Comparison of ENCODE assay signal across 16 cellular contexts in the genomic region with DNA sequence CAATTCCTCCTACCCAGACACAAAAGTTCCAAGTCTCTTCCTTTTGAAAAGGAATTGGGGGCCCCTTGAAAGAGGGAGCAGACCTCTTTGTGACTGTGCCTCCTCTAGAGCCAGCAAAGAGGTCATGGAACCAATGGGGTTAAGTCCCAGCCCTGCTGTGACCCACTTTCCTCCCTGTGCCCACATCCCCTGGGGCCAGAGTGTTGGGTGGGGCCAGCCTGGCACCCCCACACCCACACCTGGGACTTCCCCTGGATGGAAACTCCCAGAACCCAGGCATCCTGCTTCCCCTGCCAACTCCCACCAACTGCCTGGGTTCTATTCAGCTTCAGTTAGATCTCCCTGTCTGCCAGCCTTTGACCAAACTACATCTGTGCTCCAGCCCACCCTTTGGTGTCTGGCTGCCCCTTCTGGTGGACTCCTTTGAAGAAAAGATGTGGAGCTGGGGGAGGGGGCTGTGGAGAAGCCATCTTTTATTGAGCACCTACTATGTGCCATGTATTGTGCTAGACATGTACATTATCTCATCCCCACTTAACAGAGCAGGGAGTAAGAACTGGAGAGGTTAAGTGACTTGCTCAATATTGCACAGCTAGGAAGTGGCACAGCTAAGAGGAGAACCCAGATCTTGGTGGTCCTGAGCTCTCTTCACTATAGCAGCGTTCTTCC. TPM values are rescaled to one million over a fixed set of nuclear protein-coding genes. Genes with fewer than 3 reads are reported as not detected.
DNase-seq lines count a peak whose midpoint lies in the region; ATAC-seq and TF ChIP-seq lines count a peak whose summit lies in the region.
"Had no signal": no experiment of that assay in that cellular context is flagged by ENCODE, and none has a peak within 500 bp of the region (broad histone marks: within the 10 kb centered on the region; RNA-seq: fewer than 3 reads in every experiment).

No MANE protein-coding gene starts in this region.

- H3K4me2 ChIP-seq in PC-3 (ENCODE audit: low read length), result no peak overlapping the region

- H3K4me1 ChIP-seq in PC-3 (ENCODE audit: insufficient read depth, low read length), result peaks cover 18% of the 10 kb centered on the region

- CTCF ChIA-PET in activated naive CD4-positive, alpha-beta T cell treated with anti-CD3 and anti-CD28 coated beads, Interleukin-2, amount 10 ng/mL, durations not matched to agents 7 days and 5 days (lab: Charles Lee), result interaction anchor here (1.0 to 1.9 kb wide), 6 partner anchors 15 to 77 kb away, joined by 3 to 8 read pairs (median 6); partner anchors contain the start of gene ESPL1
- CTCF ChIA-PET in activated CD4-positive, alpha-beta memory T cell treated with anti-CD3 and anti-CD28 coated beads for 36 hours (lab: Charles Lee), result interaction anchor here (0.6 to 5.0 kb wide), 5 partner anchors 15 to 38 kb away, joined by 3 to 30 read pairs (median 3); partner anchors contain the start of gene ITGB7
- CTCF ChIA-PET in PC-3 (lab: Charles Lee), result no interaction called here

- no peaks in the 10 kb centered on the region for H3K9me3 ChIP-seq in PC-3 (ENCODE audit: low read length)
- H3K9me3 ChIP-seq: transverse colon had no signal

- DNase-seq in activated naive CD4-positive, alpha-beta T cell treated with anti-CD3 and anti-CD28 coated beads, Interleukin-2, amount 50 U/mL, for 72 hours (ENCODE audit: low spot score in 2 of 2), result no peak
- no peak for DNase-seq in activated naive CD4-positive, alpha-beta T cell treated with anti-CD3 and anti-CD28 coated beads, Interleukin-2, amount 10 ng/mL, durations not matched to agents 7 days and 5 days
- DNase-seq in activated CD4-positive, alpha-beta memory T cell treated with anti-CD3 and anti-CD28 coated beads for 36 hours, result peak; percentile 75
- DNase-seq in central memory CD4-positive, alpha-beta T cell, result peak; percentile 84
- peak; percentile 29 for DNase-seq in stimulated activated naive B cell treated with anti-CD40 and anti-IgM and Interleukin-4, amounts not matched to agents 10 μg/mL and 1 μg/mL and 100 μg/mL, for 72 hours
- DNase-seq in GM19238 (ENCODE audit: insufficient read length, low spot score) (no peak), PC-3 (no peak)
- DNase-seq: DND-41, NCI-H1105, transverse colon had no signal

- no peaks in the 10 kb centered on the region for H3K27me3 ChIP-seq in PC-3 (ENCODE audit: low read length)
- H3K27me3 ChIP-seq: transverse colon had no signal

- intact Hi-C loops in activated CD4-positive, alpha-beta memory T cell treated with anti-CD3 and anti-CD28 coated beads for 36 hours (cut with micrococcal nuclease), result loop anchor here (1.0 to 2.0 kb wide), 2 partner anchors 14 to 16 kb away; no protein-coding TSS in a partner anchor
- intact Hi-C loops in PC-3 (cut with micrococcal nuclease), result no loop called here

- H2AFZ ChIP-seq in PC-3 (ENCODE audit: low read length), result no peak overlapping the region

- no peaks in the 10 kb centered on the region for H3K9me2 ChIP-seq in PC-3 (replicated peaks; ENCODE audit: low read length)

- H3K79me2 ChIP-seq in PC-3 (ENCODE audit: low read length), result peaks cover 2% of the 10 kb centered on the region

- H3K36me3 Mint-ChIP-seq in activated naive CD4-positive, alpha-beta T cell treated with anti-CD3 and anti-CD28 coated beads, Interleukin-2, amount 50 U/mL, for 72 hours, result no peaks in the 10 kb centered on the region
- H3K36me3 Mint-ChIP-seq in activated naive CD4-positive, alpha-beta T cell treated with anti-CD3 and anti-CD28 coated beads, Interleukin-2, amount 10 ng/mL, durations not matched to agents 7 days and 5 days, result no peaks in the 10 kb centered on the region
- no peaks in the 10 kb centered on the region for H3K36me3 Mint-ChIP-seq in activated CD4-positive, alpha-beta memory T cell treated with anti-CD3 and anti-CD28 coated beads for 36 hours
- no peaks in the 10 kb centered on the region for H3K36me3 Mint-ChIP-seq in stimulated activated naive B cell treated with anti-CD40 and anti-IgM and Interleukin-4, amounts not matched to agents 10 μg/mL and 1 μg/mL and 100 μg/mL, for 72 hours
- H3K36me3 Mint-ChIP-seq: brain had no signal

- H3K27me3 Mint-ChIP-seq in activated naive CD4-positive, alpha-beta T cell treated with anti-CD3 and anti-CD28 coated beads, Interleukin-2, amount 10 ng/mL, durations not matched to agents 7 days and 5 days, result peaks cover 60% of the 10 kb centered on the region
- H3K27me3 Mint-ChIP-seq in activated CD4-positive, alpha-beta memory T cell treated with anti-CD3 and anti-CD28 coated beads for 36 hours, result no peaks in the 10 kb centered on the region
- peaks cover 0 to 7% of the 10 kb centered on the region in 2 donors for H3K27me3 Mint-ChIP-seq in stimulated activated naive B cell treated with anti-CD40 and anti-IgM and Interleukin-4, amounts not matched to agents 10 μg/mL and 1 μg/mL and 100 μg/mL, for 72 hours

- no TSS peak for BruUV-seq in PC-3 (replicated peaks; lab: Mats Ljungman, UMichigan)

- peak overlapping the region; percentile 53 to 77 for H3K27ac Mint-ChIP-seq in activated naive CD4-positive, alpha-beta T cell treated with anti-CD3 and anti-CD28 coated beads, Interleukin-2, amount 50 U/mL, for 72 hours
- no peak overlapping the region for H3K27ac Mint-ChIP-seq in activated naive CD4-positive, alpha-beta T cell treated with anti-CD3 and anti-CD28 coated beads, Interleukin-2, amount 10 ng/mL, durations not matched to agents 7 days and 5 days
- peak overlapping the region; percentile 63 for H3K27ac Mint-ChIP-seq in activated CD4-positive, alpha-beta memory T cell treated with anti-CD3 and anti-CD28 coated beads for 36 hours
- peak overlapping the region; percentile 84 for H3K27ac Mint-ChIP-seq in stimulated activated naive B cell treated with anti-CD40 and anti-IgM and Interleukin-4, amounts not matched to agents 10 μg/mL and 1 μg/mL and 100 μg/mL, for 72 hours

- no peak overlapping the region for H3K4me3 Mint-ChIP-seq in activated naive CD4-positive, alpha-beta T cell treated with anti-CD3 and anti-CD28 coated beads, Interleukin-2, amount 10 ng/mL, durations not matched to agents 7 days and 5 days
- H3K4me3 Mint-ChIP-seq in activated CD4-positive, alpha-beta memory T cell treated with anti-CD3 and anti-CD28 coated beads for 36 hours, result peak overlapping the region; percentile 23
- H3K4me3 Mint-ChIP-seq in stimulated activated naive B cell treated with anti-CD40 and anti-IgM and Interleukin-4, amounts not matched to agents 10 μg/mL and 1 μg/mL and 100 μg/mL, for 72 hours, result peak overlapping the region; percentile 1 to 23
- H3K4me3 Mint-ChIP-seq: brain had no signal

- peak in 1 of 2 donors; percentile 11 for ATAC-seq in activated naive CD4-positive, alpha-beta T cell treated with anti-CD3 and anti-CD28 coated beads, Interleukin-2, amount 50 U/mL, for 72 hours
- peak; percentile 17 to 18 for ATAC-seq in stimulated activated naive B cell treated with anti-CD40 and anti-IgM and Interleukin-4, amounts not matched to agents 10 μg/mL and 1 μg/mL and 100 μg/mL, for 72 hours (replicated peaks)
- ATAC-seq in GM18870 (IDR thresholded peaks at IDR 0.05; ENCODE audit: unreplicated experiment) (no peak), PC-3 (no peak)

- no peaks in the 10 kb centered on the region for H3K9me3 Mint-ChIP-seq in activated naive CD4-positive, alpha-beta T cell treated with anti-CD3 and anti-CD28 coated beads, Interleukin-2, amount 50 U/mL, for 72 hours
- H3K9me3 Mint-ChIP-seq in activated naive CD4-positive, alpha-beta T cell treated with anti-CD3 and anti-CD28 coated beads, Interleukin-2, amount 10 ng/mL, durations not matched to agents 7 days and 5 days, result no peaks in the 10 kb centered on the region
- H3K9me3 Mint-ChIP-seq in activated CD4-positive, alpha-beta memory T cell treated with anti-CD3 and anti-CD28 coated beads for 36 hours, result no peaks in the 10 kb centered on the region
- no peaks in the 10 kb centered on the region for H3K9me3 Mint-ChIP-seq in stimulated activated naive B cell treated with anti-CD40 and anti-IgM and Interleukin-4, amounts not matched to agents 10 μg/mL and 1 μg/mL and 100 μg/mL, for 72 hours

- POLR2A ChIA-PET in activated CD4-positive, alpha-beta memory T cell treated with anti-CD3 and anti-CD28 coated beads for 36 hours (lab: Charles Lee), result interaction anchor here (0.9 to 2.9 kb wide), 5 partner anchors 13 to 157 kb away, joined by 3 to 18 read pairs (median 4); partner anchors contain the start of gene SPRYD3
- POLR2A ChIA-PET in PC-3 (lab: Charles Lee; ENCODE audit: unreplicated experiment), result no interaction called here

- H4K20me1 ChIP-seq in PC-3 (ENCODE audit: low read length), result no peaks in the 10 kb centered on the region

- peaks cover 3% of the 10 kb centered on the region for H3F3A ChIP-seq in PC-3 (ENCODE audit: low read length, unreplicated experiment)

- no peak overlapping the region for H3K27ac ChIP-seq in PC-3 (ENCODE audit: low read length)
- H3K27ac ChIP-seq: transverse colon had no signal

- H3K4me3 ChIP-seq in PC-3 (ENCODE audit: low read length), result no peak overlapping the region
- H3K4me3 ChIP-seq: transverse colon had no signal

- no peak for TF ChIP-seq CTCF in PC-3 (conservative IDR thresholded peaks at IDR 0.05; ENCODE audit: low read depth, low read length)

- H3K36me3 ChIP-seq in PC-3 (ENCODE audit: low read depth, low read length), result no peaks in the 10 kb centered on the region
- H3K36me3 ChIP-seq: transverse colon had no signal

- H3K4me1 Mint-ChIP-seq in activated naive CD4-positive, alpha-beta T cell treated with anti-CD3 and anti-CD28 coated beads, Interleukin-2, amount 10 ng/mL, durations not matched to agents 7 days and 5 days, result peaks cover 49% of the 10 kb centered on the region
- H3K4me1 Mint-ChIP-seq in activated CD4-positive, alpha-beta memory T cell treated with anti-CD3 and anti-CD28 coated beads for 36 hours (ENCODE audit: low read depth), result peaks cover 48% of the 10 kb centered on the region
- peaks cover 35 to 56% of the 10 kb centered on the region in 2 donors for H3K4me1 Mint-ChIP-seq in stimulated activated naive B cell treated with anti-CD40 and anti-IgM and Interleukin-4, amounts not matched to agents 10 μg/mL and 1 μg/mL and 100 μg/mL, for 72 hours

- H3K9ac ChIP-seq in PC-3 (ENCODE audit: low read length), result no peak overlapping the region

RNA-seq across cellular contexts. Expression of gene RARG, which starts 4.6 kb away (rescaled TPM):
- 10 to 100 TPM; 15.5 to 23.5 TPM for total RNA-seq in activated naive CD4-positive, alpha-beta T cell treated with anti-CD3 and anti-CD28 coated beads, Interleukin-2, amount 50 U/mL, for 72 hours
- total RNA-seq in activated CD4-positive, alpha-beta memory T cell treated with anti-CD3 and anti-CD28 coated beads for 36 hours, result 10 to 100 TPM; 21.8 to 25.2 TPM
- total RNA-seq in PC-3 (2014; rRNA removed), result 62.0 and 73.5 TPM in 2 replicates

RNA-seq across cellular contexts. Expression of gene ITGB7, which starts 29.5 kb away (rescaled TPM):
- 10 to 100 TPM; 71.4 to 76.3 TPM for total RNA-seq in activated naive CD4-positive, alpha-beta T cell treated with anti-CD3 and anti-CD28 coated beads, Interleukin-2, amount 50 U/mL, for 72 hours
- 100 to 1,000 TPM; 168 to 169 TPM for total RNA-seq in activated CD4-positive, alpha-beta memory T cell treated with anti-CD3 and anti-CD28 coated beads for 36 hours
- total RNA-seq in PC-3 (2014; rRNA removed), result 1.9 and 3.4 TPM in 2 replicates
- total RNA-seq: endothelial cell of umbilical vein, lung microvascular endothelial cell, NCI-H460, pulmonary artery endothelial cell had no signal

RNA-seq across cellular contexts. Expression of gene ESPL1, which starts 31.5 kb away (rescaled TPM):
- total RNA-seq in activated naive CD4-positive, alpha-beta T cell treated with anti-CD3 and anti-CD28 coated beads, Interleukin-2, amount 50 U/mL, for 72 hours, result 10 to 100 TPM; 32.8 to 76.3 TPM
- total RNA-seq in activated CD4-positive, alpha-beta memory T cell treated with anti-CD3 and anti-CD28 coated beads for 36 hours, result 10 to 100 TPM; 70.0 to 77.2 TPM
- total RNA-seq in PC-3 (2014; rRNA removed), result 31.6 and 37.3 TPM in 2 replicates

RNA-seq across cellular contexts. Expression of gene CSAD, which starts 55.9 kb away (rescaled TPM):
- 10 to 100 TPM; 24.4 to 55.8 TPM for total RNA-seq in activated naive CD4-positive, alpha-beta T cell treated with anti-CD3 and anti-CD28 coated beads, Interleukin-2, amount 50 U/mL, for 72 hours
- 10 to 100 TPM; 21.4 to 23.7 TPM for total RNA-seq in activated CD4-positive, alpha-beta memory T cell treated with anti-CD3 and anti-CD28 coated beads for 36 hours
- 21.5 and 23.8 TPM in 2 replicates for total RNA-seq in PC-3 (2014; rRNA removed)

RNA-seq across cellular contexts. Expression of gene ZNF740, which starts 56.1 kb away (rescaled TPM):
- total RNA-seq in activated naive CD4-positive, alpha-beta T cell treated with anti-CD3 and anti-CD28 coated beads, Interleukin-2, amount 50 U/mL, for 72 hours, result 10 to 100 TPM; 36.8 to 43.2 TPM
- total RNA-seq in activated CD4-positive, alpha-beta memory T cell treated with anti-CD3 and anti-CD28 coated beads for 36 hours, result 10 to 100 TPM; 32.6 to 37.5 TPM
- total RNA-seq in PC-3 (2014; rRNA removed), result 12.3 and 12.8 TPM in 2 replicates

Comparison
In these comparisons a context has a peak if more than half of its experiments do, and no peak if none do; other contexts are left out.
1. ATAC-seq: peak in stimulated activated naive B cell treated with anti-CD40 and anti-IgM and Interleukin-4, amounts not matched to agents 10 μg/mL and 1 μg/mL and 100 μg/mL, for 72 hours (2 of 2); none in GM18870 (single experiment) and PC-3 (single experiment).
2. DNase-seq: peak in activated CD4-positive, alpha-beta memory T cell treated with anti-CD3 and anti-CD28 coated beads for 36 hours (single experiment), central memory CD4-positive, alpha-beta T cell (single experiment) and stimulated activated naive B cell treated with anti-CD40 and anti-IgM and Interleukin-4, amounts not matched to agents 10 μg/mL and 1 μg/mL and 100 μg/mL, for 72 hours (single experiment); none in activated naive CD4-positive, alpha-beta T cell treated with anti-CD3 and anti-CD28 coated beads, Interleukin-2, amount 50 U/mL, for 72 hours (0 of 2), activated naive CD4-positive, alpha-beta T cell treated with anti-CD3 and anti-CD28 coated beads, Interleukin-2, amount 10 ng/mL, durations not matched to agents 7 days and 5 days (single experiment), GM19238 (single experiment) and PC-3 (single experiment).
3. RNA of gene ITGB7, which starts 29.5 kb away (total RNA-seq): 168 to 169 TPM in activated CD4-positive, alpha-beta memory T cell treated with anti-CD3 and anti-CD28 coated beads for 36 hours and 71.4 to 76.3 TPM in activated naive CD4-positive, alpha-beta T cell treated with anti-CD3 and anti-CD28 coated beads, Interleukin-2, amount 50 U/mL, for 72 hours; 1.9 to 3.4 TPM in PC-3; every median in the first group is over 10 times any median in the second.